In the genomic region with DNA sequence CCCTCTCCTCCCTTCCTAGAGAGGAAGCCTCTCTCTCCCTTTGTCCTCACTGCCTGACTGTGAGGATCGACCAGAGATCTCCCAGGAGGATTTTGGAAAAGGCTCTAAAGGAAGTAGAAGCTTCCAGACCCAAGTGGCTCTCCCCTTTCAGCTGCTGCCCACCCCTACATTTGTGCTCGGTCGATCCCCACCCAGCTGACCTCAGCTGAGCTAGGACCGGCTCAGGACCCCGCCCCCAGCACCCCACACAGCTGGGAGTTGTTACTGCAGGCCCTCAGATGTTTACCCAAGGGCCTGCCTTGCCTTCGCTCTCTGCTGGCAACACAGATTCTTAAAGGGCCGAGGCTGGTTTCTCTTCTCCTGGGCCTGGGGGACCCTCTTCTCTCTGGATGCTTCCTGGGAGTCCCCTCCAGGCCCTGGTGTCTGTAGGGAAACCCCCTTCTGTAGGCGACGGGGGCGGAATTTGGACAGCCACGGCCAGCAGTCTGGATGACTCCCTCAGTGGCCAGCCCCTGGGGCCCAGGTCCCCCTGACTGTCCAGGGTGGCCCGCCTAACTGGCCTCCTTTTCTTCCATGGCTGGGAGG, we compare ENCODE assay signal across 14 cellular contexts. TPM values are rescaled to one million over a fixed set of nuclear protein-coding genes. Genes with fewer than 3 reads are reported as not detected.
DNase-seq lines count a peak whose midpoint lies in the region; ATAC-seq, FAIRE-seq and TF ChIP-seq lines count a peak whose summit lies in the region.
"Had no signal": no experiment of that assay in that cellular context is flagged by ENCODE, and none has a peak within 500 bp of the region (broad histone marks: within the 10 kb centered on the region; RNA-seq: fewer than 3 reads in every experiment).

No MANE protein-coding gene starts in this region.

- peak overlapping the region; percentile 61; the same call in 1 of the 2 replicates for H2BK20ac ChIP-seq in H1 (ENCODE audit: low read length)

- no peak overlapping the region for H3K4me3 Mint-ChIP-seq in effector memory CD8-positive, alpha-beta T cell
- H3K4me3 Mint-ChIP-seq: dendritic cell treated with granulocyte-macrophage colony-stimulating factor and Interleukin-4, amounts not matched to agents 40 ng/mL and 50 ng/mL, for 4 days had no signal

- WGBS in H1 (ENCODE audit: extremely low coverage in 1 of 2, insufficient coverage in 1 of 2, insufficient read length in 1 of 2, insufficient replicate concordance in 2 of 2, low coverage in 1 of 2, low lambda C conversion rate in 2 of 2, missing lambda C conversion rate in 1 of 2), 2 experiments = 78% methylated on average over 12 of the region's 12 CpGs; no CpG with 5 or more reads in 1 of the 2 experiments

- H3K27ac Mint-ChIP-seq in effector memory CD8-positive, alpha-beta T cell = no peak overlapping the region
- H3K27ac Mint-ChIP-seq: activated T-helper 2 cell treated with anti-CD3 and anti-CD28 coated beads, Interferon-gamma antibody, Interleukin-2, Interleukin-4, amounts not matched to agents 10 μg/mL and 5 μg/mL and 100 μg/mL, durations not matched to agents 14 hours and 24 hours and 36 hours; dendritic cell treated with granulocyte-macrophage colony-stimulating factor and Interleukin-4, amounts not matched to agents 40 ng/mL and 50 ng/mL, for 4 days had no signal

- no peaks in the 10 kb centered on the region for H3K4me1 Mint-ChIP-seq in effector memory CD8-positive, alpha-beta T cell (ENCODE audit: low read depth in 2 of 2)

- H2BK12ac ChIP-seq in H1 (ENCODE audit: low read depth, low read length) = no peak overlapping the region

- ATAC-seq in HG03135 (IDR thresholded peaks at IDR 0.05; ENCODE audit: unreplicated experiment) (no peak), HG02642 (IDR thresholded peaks at IDR 0.05; ENCODE audit: poor library complexity, unreplicated experiment) (no peak)
- ATAC-seq in effector memory CD8-positive, alpha-beta T cell (replicated peaks) = no peak

- no peak for TF ChIP-seq RAD21 in H1 (IDR thresholded peaks at IDR 0.05 in 1 of 2, conservative IDR thresholded peaks at IDR 0.05 in 1 of 2; ENCODE audit: low read depth in 2 of 2, low read length in 2 of 2)

- peak overlapping the region; percentile 68 to 96 (median 82) for H3K4me2 ChIP-seq in BLaER1 treated with 17β-estradiol and CSF1 and Interleukin-3, amounts not matched to agents 10 nM and 100 nM
- H3K4me2 ChIP-seq in H1 (ENCODE audit: insufficient read depth in 1 of 2, low read depth in 2 of 2, low read length in 2 of 2) = no peak overlapping the region
- H3K4me2 ChIP-seq: SK-N-SH had no signal

- no peak overlapping the region for H4K8ac ChIP-seq in H1 (ENCODE audit: extremely low read depth, insufficient read depth, low read length)

- H3K4ac ChIP-seq in H1 (replicated peaks; ENCODE audit: insufficient read length, low read depth, low read length) = no peak overlapping the region

- H3K14ac ChIP-seq in H1 (ENCODE audit: insufficient read length) = no peak overlapping the region

- H3K18ac ChIP-seq in H1 (ENCODE audit: extremely low read depth, low read length) = no peak overlapping the region

- 0 out of 2 replicates have a peak, but pooled peaks cover 1% of the 10 kb centered on the region for H3K23me2 ChIP-seq in H1 (ENCODE audit: low read depth, low read length)

- POLR2A ChIA-PET in H1 (lab: Charles Lee; ENCODE audit: partially characterized antibody) = interaction anchor here (3.3 kb wide), 1 partner anchor 14 kb away, joined by 10 read pairs; no protein-coding TSS in a partner anchor

- H2AFZ ChIP-seq in H1 (ENCODE audit: low read length) = peak overlapping the region; percentile 49; the same call in 1 of the 2 replicates

- H3K36me3 Mint-ChIP-seq in effector memory CD8-positive, alpha-beta T cell (ENCODE audit: insufficient read depth) = peaks cover 3% of the 10 kb centered on the region

- peaks cover 21 to 47% (median 40%) of the 10 kb centered on the region in 10 experiments for H3K4me1 ChIP-seq in BLaER1 treated with 17β-estradiol and CSF1 and Interleukin-3, amounts not matched to agents 10 nM and 100 nM
- peaks cover 0 to 7% (median under 1%) of the 10 kb centered on the region in 4 experiments; a peak in 3 of 7 replicates for H3K4me1 ChIP-seq in H1 (replicated peaks in 1 of 4; ENCODE audit: control insufficient read depth in 3 of 4, insufficient read depth in 4 of 4, low read length in 3 of 4)
- H3K4me1 ChIP-seq in rectal smooth muscle tissue (ENCODE audit: control insufficient read depth, insufficient read depth, low read length) = no peaks in the 10 kb centered on the region

- H3K9me3 ChIP-seq in BLaER1 treated with 17β-estradiol and CSF1 and Interleukin-3, amounts not matched to agents 10 nM and 100 nM (replicated peaks in 1 of 11) = peaks cover 14 to 21% (median 17%) of the 10 kb centered on the region in 11 experiments
- H3K9me3 ChIP-seq in H1 (ENCODE audit: insufficient read depth in 2 of 2, low read depth in 1 of 2, low read length in 1 of 2) = peaks cover 10 to 15% of the 10 kb centered on the region in 2 experiments; a peak in 3 of 4 replicates
- H3K9me3 ChIP-seq: SK-N-SH had no signal

- H2AK5ac ChIP-seq in H1 (ENCODE audit: low read depth, low read length) = no peak overlapping the region

- TF ChIP-seq POLR2A in H1 (IDR thresholded peaks at IDR 0.05; ENCODE audit: control extremely low read depth in 1 of 2, low read depth in 2 of 2, low read length in 2 of 2) = no peak

- no peak overlapping the region for H2BK120ac ChIP-seq in H1 (replicated peaks; ENCODE audit: low read depth, low read length)

- H3K56ac ChIP-seq in H1 (replicated peaks; ENCODE audit: insufficient read length, low read depth, low read length) = no peak overlapping the region

- H3K27me3 Mint-ChIP-seq in effector memory CD8-positive, alpha-beta T cell = peaks cover 6 to 80% of the 10 kb centered on the region in 2 donors

- H2BK15ac ChIP-seq in H1 (ENCODE audit: low read length) = no peak overlapping the region

- peak overlapping the region; percentile 44 to 80 (median 69); a peak in 21 of 22 replicates for H3K9ac ChIP-seq in BLaER1 treated with 17β-estradiol and CSF1 and Interleukin-3, amounts not matched to agents 10 nM and 100 nM
- no peak overlapping the region for H3K9ac ChIP-seq in H1 (replicated peaks in 1 of 4; ENCODE audit: extremely low read depth in 1 of 4, low read depth in 3 of 4, low read length in 3 of 4)
- no peak overlapping the region for H3K9ac ChIP-seq in rectal smooth muscle tissue (ENCODE audit: low read length)
- H3K9ac ChIP-seq: SK-N-SH had no signal

- no peaks in the 10 kb centered on the region for H3K9me3 Mint-ChIP-seq in effector memory CD8-positive, alpha-beta T cell

- TF ChIP-seq CTCF in H1 (IDR thresholded peaks at IDR 0.05; ENCODE audit: control extremely low read depth in 1 of 3, insufficient read depth in 1 of 3, low read depth in 1 of 3, low read length in 3 of 3) = no peak

- no peak overlapping the region for H4K5ac ChIP-seq in H1 (ENCODE audit: insufficient read length, low read depth, low read length)

- CTCF ChIA-PET in H1 (lab: Charles Lee; ENCODE audit: partially characterized antibody) = interaction anchor here (0.7 to 4.2 kb wide), 7 partner anchors 9 to 629 kb away, joined by 3 to 18 read pairs (median 8); no protein-coding TSS in a partner anchor

- H2BK5ac ChIP-seq in H1 (ENCODE audit: low read depth, low read length) = no peak overlapping the region

- H3K4me3 ChIP-seq in BLaER1 treated with 17β-estradiol and CSF1 and Interleukin-3, amounts not matched to agents 10 nM and 100 nM = peak overlapping the region in 3 of 10 experiments; percentile 10 to 29 (median 27); a peak in 5 of 20 replicates
- H3K4me3 ChIP-seq in H1 (ENCODE audit: extremely low read depth in 1 of 4, insufficient read depth in 2 of 4, low read depth in 3 of 4, low read length in 4 of 4) (no peak overlapping the region), rectal smooth muscle tissue (ENCODE audit: low read length) (no peak overlapping the region)

- H3K79me2 ChIP-seq in H1 (ENCODE audit: control insufficient read depth in 1 of 2, insufficient read depth in 2 of 2, low read length in 2 of 2) = no peaks in the 10 kb centered on the region

- H3K23ac ChIP-seq in H1 (ENCODE audit: insufficient read length) = no peak overlapping the region

- no peak for FAIRE-seq in H1 (lab: Jason Lieb, UNC)

- DNase-seq in H1 (ENCODE audit: low read depth in 1 of 2, low spot score in 2 of 2) (no peak), left kidney (ENCODE audit: low read depth, low spot score) (peak; percentile 73), OCI-M1 (lab: John Stamatoyannopoulos, UW) (no peak)
- DNase-seq in effector memory CD8-positive, alpha-beta T cell = no peak
- DNase-seq: Karpas-422, NCI-H1436, NCI-H2227 treated with DMSO at 0.1 percent for 48 hours, SK-N-SH had no signal

- TF ChIP-seq EP300 in H1 (IDR thresholded peaks at IDR 0.05; ENCODE audit: borderline replicate concordance in 1 of 2, low read depth in 2 of 2, low read length in 2 of 2) = no peak

- no peaks in the 10 kb centered on the region for H4K20me1 ChIP-seq in BLaER1 treated with 17β-estradiol and CSF1 and Interleukin-3, amounts not matched to agents 10 nM and 100 nM
- no peaks in the 10 kb centered on the region for H4K20me1 ChIP-seq in H1 (replicated peaks in 1 of 2; ENCODE audit: control insufficient read depth in 1 of 2, insufficient read depth in 2 of 2, low read length in 2 of 2)

- no peaks in the 10 kb centered on the region for H3K27me3 ChIP-seq in BLaER1 treated with 17β-estradiol and CSF1 and Interleukin-3, amounts not matched to agents 10 nM and 100 nM
- H3K27me3 ChIP-seq in H1 (replicated peaks in 1 of 4; ENCODE audit: control insufficient read depth in 3 of 4, extremely low read depth in 1 of 4, insufficient read depth in 3 of 4, low read length in 3 of 4) (no peaks in the 10 kb centered on the region), rectal smooth muscle tissue (ENCODE audit: control insufficient read depth, insufficient read depth, low read length) (no peaks in the 10 kb centered on the region)

- no peak overlapping the region for H4K91ac ChIP-seq in H1 (replicated peaks; ENCODE audit: insufficient read length, low read length)

- peak overlapping the region; percentile 18 to 87 (median 76); a peak in 20 of 22 replicates for H3K27ac ChIP-seq in BLaER1 treated with 17β-estradiol and CSF1 and Interleukin-3, amounts not matched to agents 10 nM and 100 nM
- H3K27ac ChIP-seq in H1 (ENCODE audit: low read depth, low read length) (no peak overlapping the region), rectal smooth muscle tissue (ENCODE audit: low read depth, low read length) (peak overlapping the region; percentile 38)

- peaks cover 0 to 8% (median 0%) of the 10 kb centered on the region in 11 experiments; a peak in 3 of 22 replicates for H3K36me3 ChIP-seq in BLaER1 treated with 17β-estradiol and CSF1 and Interleukin-3, amounts not matched to agents 10 nM and 100 nM
- H3K36me3 ChIP-seq in H1 (ENCODE audit: control insufficient read depth in 2 of 4, insufficient read depth in 4 of 4, low read length in 3 of 4) = no peaks in the 10 kb centered on the region
- H3K36me3 ChIP-seq in rectal smooth muscle tissue (ENCODE audit: control insufficient read depth, insufficient read depth, low read length) = no peaks in the 10 kb centered on the region

- no peaks in the 10 kb centered on the region for H3K79me1 ChIP-seq in H1 (ENCODE audit: low read depth, low read length)

RNA-seq across cellular contexts. Expression of a gene that starts 26.9 kb away (rescaled TPM):
- total RNA-seq in H1 (2021; fragmentation: NEBNext Ultra II Directional; extraction: Animal tissue kit (Norgen Biotek cat#: 25700)) = 42.7 and 43.3 TPM in 2 replicates
- polyA plus RNA-seq in H1 (2011; rRNA removed) = 18.2 and 21.5 TPM in 2 replicates
- 13.1 TPM for polyA plus RNA-seq in H1 (2011; cell fraction: cytosol; rRNA removed)
- polyA plus RNA-seq in H1 (2011; cell fraction: nucleus; rRNA removed) = 14.3 TPM
- 37.1 to 40.2 TPM (median 38.3 TPM) in 4 replicates for polyA plus RNA-seq in H1 (2012, experiment 1 of 2)
- 38.8 TPM for polyA plus RNA-seq in H1 (2012, experiment 2 of 2)
- polyA plus RNA-seq in H1 (2013, experiment 1 of 2) = 36.5 TPM
- 47.3 TPM for polyA plus RNA-seq in H1 (2013, experiment 2 of 2)
- polyA minus RNA-seq in H1 (2011; rRNA and poly(A)+ RNA removed) = 12.9 and 16.2 TPM in 2 replicates
- polyA minus RNA-seq in H1 (2011; cell fraction: cytosol; rRNA and poly(A)+ RNA removed) = 14.9 TPM
- 9.5 TPM for polyA minus RNA-seq in H1 (2011; cell fraction: nucleus; rRNA and poly(A)+ RNA removed)

RNA-seq across cellular contexts. Expression of a gene that starts 27.7 kb away (rescaled TPM):
- total RNA-seq in H1 (2021; fragmentation: NEBNext Ultra II Directional; extraction: Animal tissue kit (Norgen Biotek cat#: 25700)) = 53.8 and 56.1 TPM in 2 replicates
- 61.6 and 87.5 TPM in 2 replicates for polyA plus RNA-seq in H1 (2011; rRNA removed)
- 27.3 TPM for polyA plus RNA-seq in H1 (2011; cell fraction: cytosol; rRNA removed)
- 94.7 TPM for polyA plus RNA-seq in H1 (2011; cell fraction: nucleus; rRNA removed)
- polyA plus RNA-seq in H1 (2012, experiment 1 of 2) = 60.4 to 89.3 TPM (median 80.4 TPM) in 4 replicates
- polyA plus RNA-seq in H1 (2012, experiment 2 of 2) = 91.4 TPM
- polyA plus RNA-seq in H1 (2013, experiment 1 of 2) = 75.5 TPM
- polyA plus RNA-seq in H1 (2013, experiment 2 of 2) = 60.2 TPM
- polyA minus RNA-seq in H1 (2011; rRNA and poly(A)+ RNA removed) = 39.2 and 40.3 TPM in 2 replicates
- polyA minus RNA-seq in H1 (2011; cell fraction: cytosol; rRNA and poly(A)+ RNA removed) = 57.8 TPM
- 38.8 TPM for polyA minus RNA-seq in H1 (2011; cell fraction: nucleus; rRNA and poly(A)+ RNA removed)

RNA-seq across cellular contexts. Expression of a gene that starts 49.1 kb away (rescaled TPM):
- total RNA-seq in H1 (2021; fragmentation: NEBNext Ultra II Directional; extraction: Animal tissue kit (Norgen Biotek cat#: 25700)) = 1.4 and 2.0 TPM in 2 replicates
- polyA plus RNA-seq in H1 (2011; rRNA removed) = 0.05 and 0.06 TPM in 2 replicates
- polyA plus RNA-seq in H1 (2011; cell fraction: cytosol; rRNA removed) = 0.04 TPM
- polyA plus RNA-seq in H1 (2011; cell fraction: nucleus; rRNA removed) = 0.29 TPM
- polyA plus RNA-seq in H1 (2012, experiment 1 of 2) = 0.28 to 0.64 TPM (median 0.46 TPM) in 4 replicates
- polyA plus RNA-seq in H1 (2012, experiment 2 of 2) = 0.10 TPM
- polyA plus RNA-seq in H1 (2013, experiment 1 of 2) = 0.14 TPM
- 0.07 TPM for polyA plus RNA-seq in H1 (2013, experiment 2 of 2)
- 0.41 and 0.82 TPM in 2 replicates for polyA minus RNA-seq in H1 (2011; rRNA and poly(A)+ RNA removed)
- 0.51 TPM for polyA minus RNA-seq in H1 (2011; cell fraction: cytosol; rRNA and poly(A)+ RNA removed)
- polyA minus RNA-seq in H1 (2011; cell fraction: nucleus; rRNA and poly(A)+ RNA removed) = 1.1 TPM
- total RNA-seq: activated T-helper 2 cell treated with anti-CD3 and anti-CD28 coated beads, Interferon-gamma antibody, Interleukin-2, Interleukin-4, amounts not matched to agents 10 μg/mL and 5 μg/mL and 100 μg/mL, durations not matched to agents 14 hours and 24 hours and 36 hours had no signal

RNA-seq across cellular contexts. Expression of a gene that starts 57.5 kb away (rescaled TPM):
- 30.7 and 32.6 TPM in 2 replicates for total RNA-seq in H1 (2021; fragmentation: NEBNext Ultra II Directional; extraction: Animal tissue kit (Norgen Biotek cat#: 25700))
- 23.0 and 28.3 TPM in 2 replicates for polyA plus RNA-seq in H1 (2011; rRNA removed)
- 19.0 TPM for polyA plus RNA-seq in H1 (2011; cell fraction: cytosol; rRNA removed)
- polyA plus RNA-seq in H1 (2011; cell fraction: nucleus; rRNA removed) = 28.5 TPM
- 19.2 to 24.9 TPM (median 22.0 TPM) in 4 replicates for polyA plus RNA-seq in H1 (2012, experiment 1 of 2)
- polyA plus RNA-seq in H1 (2012, experiment 2 of 2) = 28.3 TPM
- 21.6 TPM for polyA plus RNA-seq in H1 (2013, experiment 1 of 2)
- 24.5 TPM for polyA plus RNA-seq in H1 (2013, experiment 2 of 2)
- 23.3 and 23.8 TPM in 2 replicates for polyA minus RNA-seq in H1 (2011; rRNA and poly(A)+ RNA removed)
- polyA minus RNA-seq in H1 (2011; cell fraction: cytosol; rRNA and poly(A)+ RNA removed) = 28.7 TPM
- polyA minus RNA-seq in H1 (2011; cell fraction: nucleus; rRNA and poly(A)+ RNA removed) = 13.1 TPM

Comparison
In these comparisons a context has a peak if more than half of its experiments do, and no peak if none do; other contexts are left out.
1. H3K4me2 ChIP-seq: peak in BLaER1 treated with 17β-estradiol and CSF1 and Interleukin-3, amounts not matched to agents 10 nM and 100 nM (11 of 11); none in H1 (0 of 2).
2. H3K9ac ChIP-seq: peak in BLaER1 treated with 17β-estradiol and CSF1 and Interleukin-3, amounts not matched to agents 10 nM and 100 nM (11 of 11); none in H1 (0 of 4) and rectal smooth muscle tissue (single experiment).